ENCODE assay signal across 17 cellular contexts in genomic region chr2:239131521-239131920, GRCh38.
"Had no signal": no experiment of that assay in that cellular context is flagged by ENCODE, and none has a peak within 500 bp of the region (broad histone marks: within the 10 kb centered on the region; RNA-seq: fewer than 3 reads in every experiment).

No MANE protein-coding gene starts in this region.

- H3K4me3 ChIP-seq: breast epithelium, pancreas, upper lobe of left lung had no signal

- DNase-seq: activated CD4-positive, alpha-beta T cell treated with anti-CD3 and anti-CD28 coated beads, Interleukin-2, amount 10 ng/mL, durations not matched to agents 7 days and 5 days; activated CD8-positive, alpha-beta T cell treated with anti-CD3 and anti-CD28 coated beads, Interleukin-2, amount 10 ng/mL, durations not matched to agents 7 days and 5 days; activated naive CD4-positive, alpha-beta T cell treated with anti-CD3 and anti-CD28 coated beads, Interleukin-2, amount 10 ng/mL, durations not matched to agents 7 days and 5 days; activated naive CD8-positive, alpha-beta T cell treated with anti-CD3 and anti-CD28 coated beads, Interleukin-2, amount 50 U/mL, for 24 hours; activated T-cell treated with anti-CD3 and anti-CD28 coated beads, Interleukin-2, amount 50 U/mL, for 24 hours; endodermal cell; foreskin fibroblast; immature natural killer cell; mesenchymal stem cell; naive thymus-derived CD4-positive, alpha-beta T cell; retina; stimulated activated CD4-positive, alpha-beta T cell treated with anti-CD3 and anti-CD28 coated beads, Interleukin-2, amount 100 ng/mL, for 24 hours; stimulated activated naive CD4-positive, alpha-beta T cell treated with Interleukin-2 at 50 U/mL for 16 hours; upper lobe of left lung had no signal

- H3K9me3 ChIP-seq: breast epithelium, pancreas, upper lobe of left lung had no signal

- H3K27ac ChIP-seq: breast epithelium, epithelial cell of prostate, pancreas, upper lobe of left lung had no signal

- H3K27me3 ChIP-seq: breast epithelium, pancreas, upper lobe of left lung had no signal

- H3K4me1 ChIP-seq: breast epithelium, pancreas, upper lobe of left lung had no signal
